In the genomic region with DNA sequence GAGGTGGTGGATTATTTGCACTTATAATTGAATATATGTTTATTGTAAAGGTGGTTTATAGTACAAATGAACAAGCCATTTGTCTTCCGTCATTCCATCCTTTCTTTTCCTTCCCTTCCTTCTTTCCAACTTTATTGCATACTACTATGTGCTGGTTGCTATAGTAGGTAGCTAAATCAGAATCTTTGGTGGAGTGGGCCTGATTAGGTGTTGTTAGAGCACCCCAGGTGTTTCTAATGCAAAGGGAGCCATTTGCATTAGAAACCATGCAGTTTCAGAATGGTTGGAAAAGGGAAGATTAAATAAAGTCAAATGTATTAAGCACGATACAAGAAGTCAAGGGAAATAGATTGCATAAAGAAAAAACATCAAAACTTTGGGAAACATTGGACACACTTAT, we compare ENCODE assay signal across 34 cellular contexts.
"Had no signal": no experiment of that assay in that cellular context is flagged by ENCODE, and none has a peak within 500 bp of the region (broad histone marks: within the 10 kb centered on the region; RNA-seq: fewer than 3 reads in every experiment).

No MANE protein-coding gene starts in this region.

- H3K9me3 ChIP-seq: adrenal gland, body of pancreas, breast epithelium had no signal

- FAIRE-seq: astrocyte, TTC549 had no signal

- H3K9me3 Mint-ChIP-seq: activated naive CD4-positive, alpha-beta T cell treated with anti-CD3 and anti-CD28 coated beads, Interleukin-2, amount 10 ng/mL, durations not matched to agents 7 days and 5 days; activated naive CD4-positive, alpha-beta T cell treated with anti-CD3 and anti-CD28 coated beads, Interleukin-2, amount 50 U/mL, for 24 hours; activated T-helper 2 cell treated with anti-CD3 and anti-CD28 coated beads, Interferon-gamma antibody, Interleukin-2, Interleukin-4, amounts not matched to agents 10 μg/mL and 5 μg/mL and 100 μg/mL, durations not matched to agents 14 hours and 24 hours and 36 hours; T-helper 1 cell treated with Interleukin-12 subunit alpha and Interleukin-12 subunit beta and Interleukin-4 antibody, amounts not matched to agents 30 μg/mL and 1 μg/mL, for 36 hours; T-helper 2 cell treated with Interferon-gamma antibody and Interleukin-4, amounts not matched to agents 5 μg/mL and 100 μg/mL, for 36 hours had no signal

- H3K27me3 ChIP-seq: adrenal gland, body of pancreas, brain microvascular endothelial cell, breast epithelium had no signal

- H3K36me3 ChIP-seq: adrenal gland, brain microvascular endothelial cell, breast epithelium had no signal

- DNase-seq: activated CD4-positive, alpha-beta memory T cell treated with anti-CD3 and anti-CD28 coated beads, Interleukin-2, amount 10 ng/mL, durations not matched to agents 7 days and 5 days; activated CD4-positive, alpha-beta T cell treated with anti-CD3 and anti-CD28 coated beads for 1 hour; activated CD4-positive, alpha-beta T cell treated with anti-CD3 and anti-CD28 coated beads for 36 hours; activated CD4-positive, alpha-beta T cell treated with anti-CD3 and anti-CD28 coated beads for 48 hours; activated CD4-positive, alpha-beta T cell treated with anti-CD3 and anti-CD28 coated beads, Interleukin-2, amount 10 ng/mL, durations not matched to agents 7 days and 5 days; activated CD4-positive, alpha-beta T cell treated with anti-CD3 and anti-CD28 coated beads, Interleukin-2, amount 50 U/mL, for 48 hours; activated CD4-positive, CD25-positive, alpha-beta regulatory T cell; activated CD8-positive, alpha-beta memory T cell treated with anti-CD3 and anti-CD28 coated beads for 24 hours; activated CD8-positive, alpha-beta memory T cell treated with anti-CD3 and anti-CD28 coated beads, Interleukin-2, amount 10 ng/mL, durations not matched to agents 7 days and 5 days; activated CD8-positive, alpha-beta memory T cell treated with anti-CD3 and anti-CD28 coated beads, Interleukin-2, amount 50 U/mL, for 48 hours; activated CD8-positive, alpha-beta T cell treated with anti-CD3 and anti-CD28 coated beads, Interleukin-2, amount 10 ng/mL, durations not matched to agents 7 days and 5 days; activated effector memory CD4-positive, alpha-beta T cell treated with Interleukin-2 at 50 U/mL for 16 hours; activated gamma-delta T cell; activated naive CD4-positive, alpha-beta T cell treated with anti-CD3 and anti-CD28 coated beads, Interleukin-2, amount 10 ng/mL, durations not matched to agents 7 days and 5 days; activated naive CD4-positive, alpha-beta T cell treated with Interleukin-2 at 50 U/mL for 16 hours; activated T-cell treated with anti-CD3 and anti-CD28 coated beads, Interleukin-2, amount 50 U/mL, for 24 hours; activated T-cell treated with anti-CD3 and anti-CD28 coated beads, Interleukin-2, amount 50 U/mL, for 48 hours; adrenal gland; amniotic stem cell; aorta; body of pancreas; brain microvascular endothelial cell; central memory CD4-positive, alpha-beta T cell; T-helper 2 cell; T-helper 9 cell had no signal

- H3K4me1 ChIP-seq: breast epithelium had no signal

- H3K27ac ChIP-seq: adrenal gland, body of pancreas, brain microvascular endothelial cell, breast epithelium, VCaP had no signal

- H3K4me1 Mint-ChIP-seq: activated CD4-positive, alpha-beta memory T cell treated with anti-CD3 and anti-CD28 coated beads, Interleukin-2, amount 10 ng/mL, durations not matched to agents 7 days and 5 days; activated CD4-positive, alpha-beta T cell treated with anti-CD3 and anti-CD28 coated beads for 36 hours; activated CD4-positive, alpha-beta T cell treated with anti-CD3 and anti-CD28 coated beads, Interleukin-2, amount 10 ng/mL, durations not matched to agents 7 days and 5 days; activated CD8-positive, alpha-beta memory T cell treated with anti-CD3 and anti-CD28 coated beads, Interleukin-2, amount 10 ng/mL, durations not matched to agents 7 days and 5 days; activated naive CD4-positive, alpha-beta T cell treated with anti-CD3 and anti-CD28 coated beads, Interleukin-2, amount 10 ng/mL, durations not matched to agents 7 days and 5 days; activated naive CD4-positive, alpha-beta T cell treated with anti-CD3 and anti-CD28 coated beads, Interleukin-2, amount 50 U/mL, for 24 hours had no signal

- H3K4me3 Mint-ChIP-seq: activated CD4-positive, alpha-beta memory T cell treated with anti-CD3 and anti-CD28 coated beads, Interleukin-2, amount 10 ng/mL, durations not matched to agents 7 days and 5 days; activated CD4-positive, alpha-beta T cell treated with anti-CD3 and anti-CD28 coated beads for 36 hours; activated CD4-positive, alpha-beta T cell treated with anti-CD3 and anti-CD28 coated beads, Interleukin-2, amount 10 ng/mL, durations not matched to agents 7 days and 5 days; activated CD8-positive, alpha-beta memory T cell treated with anti-CD3 and anti-CD28 coated beads, Interleukin-2, amount 10 ng/mL, durations not matched to agents 7 days and 5 days; activated CD8-positive, alpha-beta T cell treated with anti-CD3 and anti-CD28 coated beads, Interleukin-2, amount 10 ng/mL, durations not matched to agents 7 days and 5 days; activated naive CD4-positive, alpha-beta T cell treated with anti-CD3 and anti-CD28 coated beads, Interleukin-2, amount 10 ng/mL, durations not matched to agents 7 days and 5 days; activated naive CD4-positive, alpha-beta T cell treated with anti-CD3 and anti-CD28 coated beads, Interleukin-2, amount 50 U/mL, for 24 hours; activated naive CD8-positive, alpha-beta T cell; activated T-cell treated with anti-CD3 and anti-CD28 coated beads, Interleukin-2, amount 50 U/mL, for 24 hours; T-helper 1 cell treated with Interleukin-12 subunit alpha and Interleukin-12 subunit beta and Interleukin-4 antibody, amounts not matched to agents 30 μg/mL and 1 μg/mL, for 36 hours; T-helper 2 cell treated with Interferon-gamma antibody and Interleukin-4, amounts not matched to agents 5 μg/mL and 100 μg/mL, for 36 hours had no signal

- H3K36me3 Mint-ChIP-seq: activated CD8-positive, alpha-beta memory T cell treated with anti-CD3 and anti-CD28 coated beads, Interleukin-2, amount 10 ng/mL, durations not matched to agents 7 days and 5 days; activated naive CD4-positive, alpha-beta T cell treated with anti-CD3 and anti-CD28 coated beads, Interleukin-2, amount 10 ng/mL, durations not matched to agents 7 days and 5 days; activated naive CD4-positive, alpha-beta T cell treated with anti-CD3 and anti-CD28 coated beads, Interleukin-2, amount 50 U/mL, for 24 hours; activated naive CD8-positive, alpha-beta T cell had no signal

- H3K27ac Mint-ChIP-seq: activated CD4-positive, alpha-beta memory T cell treated with anti-CD3 and anti-CD28 coated beads, Interleukin-2, amount 10 ng/mL, durations not matched to agents 7 days and 5 days; activated CD4-positive, alpha-beta T cell treated with anti-CD3 and anti-CD28 coated beads for 36 hours; activated CD4-positive, alpha-beta T cell treated with anti-CD3 and anti-CD28 coated beads, Interleukin-2, amount 10 ng/mL, durations not matched to agents 7 days and 5 days; activated CD8-positive, alpha-beta memory T cell treated with anti-CD3 and anti-CD28 coated beads, Interleukin-2, amount 10 ng/mL, durations not matched to agents 7 days and 5 days; activated CD8-positive, alpha-beta T cell treated with anti-CD3 and anti-CD28 coated beads, Interleukin-2, amount 10 ng/mL, durations not matched to agents 7 days and 5 days; activated naive CD4-positive, alpha-beta T cell treated with anti-CD3 and anti-CD28 coated beads, Interleukin-2, amount 10 ng/mL, durations not matched to agents 7 days and 5 days; activated naive CD4-positive, alpha-beta T cell treated with anti-CD3 and anti-CD28 coated beads, Interleukin-2, amount 50 U/mL, for 24 hours; activated naive CD8-positive, alpha-beta T cell; activated T-cell treated with anti-CD3 and anti-CD28 coated beads, Interleukin-2, amount 50 U/mL, for 24 hours; activated T-helper 2 cell treated with anti-CD3 and anti-CD28 coated beads, Interferon-gamma antibody, Interleukin-2, Interleukin-4, amounts not matched to agents 10 μg/mL and 5 μg/mL and 100 μg/mL, durations not matched to agents 14 hours and 24 hours and 36 hours; T-helper 1 cell treated with Interleukin-12 subunit alpha and Interleukin-12 subunit beta and Interleukin-4 antibody, amounts not matched to agents 30 μg/mL and 1 μg/mL, for 36 hours; T-helper 2 cell treated with Interferon-gamma antibody and Interleukin-4, amounts not matched to agents 5 μg/mL and 100 μg/mL, for 36 hours had no signal

- H3K27me3 Mint-ChIP-seq: activated naive CD4-positive, alpha-beta T cell treated with anti-CD3 and anti-CD28 coated beads, Interleukin-2, amount 10 ng/mL, durations not matched to agents 7 days and 5 days had no signal

- H3K4me3 ChIP-seq: adrenal gland, body of pancreas, breast epithelium had no signal
